Comparison of ENCODE assay signal across 12 cellular contexts in the genomic region with DNA sequence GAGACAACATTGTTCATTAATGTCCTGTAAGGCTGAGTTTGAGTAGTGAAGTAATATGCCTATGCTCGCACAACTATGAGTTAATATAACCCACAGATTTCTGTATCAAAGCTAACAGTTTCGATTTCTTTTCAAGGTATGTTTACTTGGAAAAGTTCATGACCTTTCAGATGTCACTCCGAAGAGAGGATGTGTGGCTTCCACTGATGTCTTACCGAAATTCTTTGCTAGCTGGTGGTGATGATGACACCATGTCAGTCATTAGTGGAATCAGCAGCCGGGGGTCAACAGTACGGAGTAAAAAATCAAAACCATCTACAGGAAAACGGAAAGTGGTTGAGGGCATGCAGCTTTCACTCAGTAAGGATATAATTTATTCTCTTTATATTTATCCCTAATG.
DNase-seq lines count a peak whose midpoint lies in the region; ATAC-seq and FAIRE-seq lines count a peak whose summit lies in the region.
"Had no signal": no experiment of that assay in that cellular context is flagged by ENCODE, and none has a peak within 500 bp of the region (broad histone marks: within the 10 kb centered on the region; RNA-seq: fewer than 3 reads in every experiment).

No MANE protein-coding gene starts in this region.

- ATAC-seq in activated T-cell treated with anti-CD3 and anti-CD28 coated beads, Interleukin-2, amount 50 U/mL, for 72 hours (replicated peaks in 1 of 2): peak; percentile 91 to 96
- ATAC-seq in GM19351 (IDR thresholded peaks at IDR 0.05; ENCODE audit: unreplicated experiment) (no peak), GM21390 (IDR thresholded peaks at IDR 0.05; ENCODE audit: unreplicated experiment) (no peak)

- peak overlapping the region; percentile 84 for H3K27ac Mint-ChIP-seq in activated T-cell treated with anti-CD3 and anti-CD28 coated beads, Interleukin-2, amount 50 U/mL, for 72 hours

- H3K4me3 Mint-ChIP-seq in activated T-cell treated with anti-CD3 and anti-CD28 coated beads, Interleukin-2, amount 50 U/mL, for 72 hours: peak overlapping the region; percentile 7 to 82

- no peaks in the 10 kb centered on the region for H3K27me3 Mint-ChIP-seq in activated T-cell treated with anti-CD3 and anti-CD28 coated beads, Interleukin-2, amount 50 U/mL, for 72 hours (ENCODE audit: low read depth)

- DNase-seq in stimulated activated CD4-positive, alpha-beta T cell treated with anti-CD3 and anti-CD28 coated beads, Interleukin-12 subunit alpha, Interleukin-12 subunit beta, amount 100 ng/mL, for 24 hours (ENCODE audit: low read depth in 2 of 2): peak; percentile 0 to 7
- no peak for DNase-seq in stimulated activated CD4-positive, alpha-beta T cell treated with anti-CD3 and anti-CD28 coated beads, Interleukin-4, amount 100 ng/mL, for 1 hour
- DNase-seq in activated T-cell treated with anti-CD3 and anti-CD28 coated beads, Interleukin-2, amount 50 U/mL, for 72 hours: peak; percentile 28 to 30
- DNase-seq in iris pigment epithelial cell (ENCODE audit: low read depth) (peak; percentile 19), GDM1 (lab: John Stamatoyannopoulos, UW) (no peak), RCC 7860 (ENCODE audit: low spot score) (no peak)
- DNase-seq: dermis blood vessel endothelial cell, NCI-H2081, psoas muscle had no signal

- no peaks in the 10 kb centered on the region for H3K9me3 Mint-ChIP-seq in activated T-cell treated with anti-CD3 and anti-CD28 coated beads, Interleukin-2, amount 50 U/mL, for 72 hours

- peaks cover 17% of the 10 kb centered on the region for H3K4me1 Mint-ChIP-seq in activated T-cell treated with anti-CD3 and anti-CD28 coated beads, Interleukin-2, amount 50 U/mL, for 72 hours (ENCODE audit: low read depth)

- peaks cover 16 to 19% of the 10 kb centered on the region in 2 donors for H3K36me3 Mint-ChIP-seq in activated T-cell treated with anti-CD3 and anti-CD28 coated beads, Interleukin-2, amount 50 U/mL, for 72 hours (ENCODE audit: insufficient read depth in 2 of 2)

- FAIRE-seq in RCC 7860 (lab: Jason Lieb, UNC): no peak
- FAIRE-seq: D721Med had no signal

Comparison
In these comparisons a context has a peak if more than half of its experiments do, and no peak if none do; other contexts are left out.
1. DNase-seq: peak in stimulated activated CD4-positive, alpha-beta T cell treated with anti-CD3 and anti-CD28 coated beads, Interleukin-12 subunit alpha, Interleukin-12 subunit beta, amount 100 ng/mL, for 24 hours (2 of 2), activated T-cell treated with anti-CD3 and anti-CD28 coated beads, Interleukin-2, amount 50 U/mL, for 72 hours (2 of 2) and iris pigment epithelial cell (single experiment); none in stimulated activated CD4-positive, alpha-beta T cell treated with anti-CD3 and anti-CD28 coated beads, Interleukin-4, amount 100 ng/mL, for 1 hour (single experiment), GDM1 (single experiment) and RCC 7860 (single experiment).
2. ATAC-seq: peak in activated T-cell treated with anti-CD3 and anti-CD28 coated beads, Interleukin-2, amount 50 U/mL, for 72 hours (2 of 2); none in GM19351 (single experiment) and GM21390 (single experiment).